8 cellular contexts compared by ENCODE assay signal in the genomic region with DNA sequence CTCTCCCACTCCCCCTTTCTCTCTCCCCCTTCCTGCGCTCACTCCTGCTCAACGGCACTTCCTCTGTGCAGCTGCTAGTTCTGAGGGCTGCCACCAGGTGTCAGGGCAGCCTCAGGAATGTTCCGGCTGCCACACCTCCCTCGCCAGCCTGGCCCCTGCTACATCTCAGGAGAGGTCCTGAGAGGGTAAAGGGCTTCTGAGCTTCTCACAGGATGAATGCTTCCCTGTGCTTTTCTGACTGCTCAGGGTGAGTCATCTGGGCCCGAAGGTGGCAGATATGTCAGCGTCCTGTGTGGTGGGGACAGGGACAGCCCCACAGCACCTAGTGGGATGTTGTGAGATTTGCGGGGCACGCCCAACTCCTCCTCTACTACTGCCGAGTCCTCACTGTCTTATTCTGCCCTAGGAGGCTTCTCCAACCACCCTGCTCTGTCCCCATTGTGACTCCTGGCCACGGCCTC. TPM values are rescaled to one million over a fixed set of nuclear protein-coding genes. Genes with fewer than 3 reads are reported as not detected.
DNase-seq lines count a peak whose midpoint lies in the region; ATAC-seq and TF ChIP-seq lines count a peak whose summit lies in the region.

No MANE protein-coding gene starts in this region.

- intact Hi-C loops in natural killer cell (cut with micrococcal nuclease), result loop anchor here (10.0 kb wide), 1 partner anchor 521 kb away; no protein-coding TSS in a partner anchor

- no peaks in the 10 kb centered on the region for H3K9me3 Mint-ChIP-seq in natural killer cell

- peak overlapping the region in 1 of 2 donors; percentile 62 for H3K27ac Mint-ChIP-seq in natural killer cell

- peak; percentile 78 for TF ChIP-seq CTCF in natural killer cell (IDR thresholded peaks at IDR 0.05)

- H3K36me3 Mint-ChIP-seq in natural killer cell, result no peaks in the 10 kb centered on the region

- H3K4me3 Mint-ChIP-seq in natural killer cell, result no peak overlapping the region

- peak; percentile 57 for DNase-seq in DMS153 treated with DMSO at 0.1 percent for 48 hours (lab: John Stamatoyannopoulos, UW; ENCODE audit: unreplicated experiment)
- peak; percentile 58 for DNase-seq in NOMO-1 treated with DMSO at 0.1 percent for 48 hours (lab: John Stamatoyannopoulos, UW; ENCODE audit: unreplicated experiment)
- peak; percentile 14 for DNase-seq in activated CD8-positive, alpha-beta memory T cell treated with anti-CD3 and anti-CD28 coated beads, Interleukin-2, amount 50 U/mL, for 1 hour (ENCODE audit: extremely low read depth)
- peak; percentile 59 for DNase-seq in epidermal melanocyte (ENCODE audit: insufficient read length, low spot score)
- DNase-seq in natural killer cell, result peak; percentile 41
- DNase-seq in stimulated activated naive CD8-positive, alpha-beta T cell treated with anti-CD3 and anti-CD28 coated beads, Interleukin-15, Interleukin-2, amounts not matched to agents 100 U/mL and 50 U/mL, for 24 hours, result peak; percentile 80

- peak; percentile 89 for ATAC-seq in GM21367 (IDR thresholded peaks at IDR 0.05; ENCODE audit: unreplicated experiment)
- peak; percentile 80 for ATAC-seq in HG03575 (IDR thresholded peaks at IDR 0.05; ENCODE audit: extremely low read depth, insufficient number of reproducible peaks, low FRiP score, unreplicated experiment)
- peak; percentile 77 to 91 (median 89) for ATAC-seq in natural killer cell
- ATAC-seq in stimulated activated naive CD8-positive, alpha-beta T cell treated with anti-CD3 and anti-CD28 coated beads, Interleukin-15, Interleukin-2, amounts not matched to agents 100 U/mL and 50 U/mL, for 24 hours, result peak; percentile 100

- H3K4me1 Mint-ChIP-seq in natural killer cell, result peaks cover 0 to 19% of the 10 kb centered on the region in 2 donors

- H3K27me3 Mint-ChIP-seq in natural killer cell (ENCODE audit: low read depth in 2 of 2), result no peaks in the 10 kb centered on the region

RNA-seq across cellular contexts. Expression of gene PLEKHB2, which starts 49.0 kb away (rescaled TPM):
- total RNA-seq in natural killer cell, result 10 to 100 TPM; 75.6 to 78.7 (median 77.4) TPM

RNA-seq across cellular contexts. Expression of gene POTEE, which starts 55.2 kb away (rescaled TPM):
- under 1 TPM; 0.33 to 0.79 (median 0.50) TPM for total RNA-seq in natural killer cell

Comparison
In these comparisons a context has a peak if more than half of its experiments do, and no peak if none do; other contexts are left out.
1. Peak in every context shown above with its lines: DNase-seq and ATAC-seq.
2. DNase-seq: peak in every context shown above with its lines; median percentile 80 in stimulated activated naive CD8-positive, alpha-beta T cell treated with anti-CD3 and anti-CD28 coated beads, Interleukin-15, Interleukin-2, amounts not matched to agents 100 U/mL and 50 U/mL, for 24 hours; 59 in epidermal melanocyte; 58 in NOMO-1 treated with DMSO at 0.1 percent for 48 hours; 57 in DMS153 treated with DMSO at 0.1 percent for 48 hours; 41 in natural killer cell; 14 in activated CD8-positive, alpha-beta memory T cell treated with anti-CD3 and anti-CD28 coated beads, Interleukin-2, amount 50 U/mL, for 1 hour.